In genomic region chr16:84899414-84899813, GRCh38 we compare ENCODE assay signal across 24 cellular contexts.
DNase-seq lines count a peak whose midpoint lies in the region; ATAC-seq, FAIRE-seq and TF ChIP-seq lines count a peak whose summit lies in the region.
"Had no signal": no experiment of that assay in that cellular context is flagged by ENCODE, and none has a peak within 500 bp of the region (broad histone marks: within the 10 kb centered on the region; RNA-seq: fewer than 3 reads in every experiment).

No MANE protein-coding gene starts in this region.

- ATAC-seq in foreskin keratinocyte (peak; percentile 45), HG03025 (IDR thresholded peaks at IDR 0.05; ENCODE audit: low FRiP score, unreplicated experiment) (no peak), GM18505 (IDR thresholded peaks at IDR 0.05; ENCODE audit: unreplicated experiment) (no peak)
- ATAC-seq: GM23338 had no signal

- CTCF ChIA-PET in RWPE1 (lab: Yijun Ruan, JAX): interaction anchor here (0.5 to 0.7 kb wide), 3 partner anchors 79 to 162 kb away, joined by 3 to 6 read pairs (median 3); no protein-coding TSS in a partner anchor

- no peak overlapping the region for H3K27ac ChIP-seq in RWPE1
- H3K27ac ChIP-seq in foreskin keratinocyte: no peak overlapping the region
- peak overlapping the region; percentile 62 for H3K27ac ChIP-seq in suprapubic skin
- H3K27ac ChIP-seq in substantia nigra (ENCODE audit: low read depth, low read length, poor library complexity, severe bottlenecking): no peak overlapping the region
- H3K27ac ChIP-seq: A549, KMS-11 had no signal

- peaks cover 13% of the 10 kb centered on the region for H3K4me1 ChIP-seq in foreskin keratinocyte
- H3K4me1 ChIP-seq in suprapubic skin: peaks cover 19% of the 10 kb centered on the region
- H3K4me1 ChIP-seq: A549 had no signal

- 39% methylated on average over 7 of the region's 8 CpGs for WGBS in suprapubic skin

- FAIRE-seq in bronchial epithelial cell (lab: Jason Lieb, UNC): no peak
- FAIRE-seq: A549, RCC 7860 had no signal

- DNase-seq in RWPE1 (ENCODE audit: low spot score) (peak; percentile 62), bronchial epithelial cell (ENCODE audit: low read depth) (peak; percentile 55), foreskin keratinocyte (peak in 1 of 2 donors; percentile 63), suprapubic skin (ENCODE audit: low spot score in 2 of 2) (no peak), substantia nigra (lab: John Stamatoyannopoulos, UW) (no peak)
- DNase-seq: AML-193; CD4-positive, alpha-beta memory T cell; COR-L47; DMS53; H9; NCI-H1048; NCI-H1417; NCI-H1694; NCI-H2081; NCI-H226; NCI-H510A; NCI-H69 had no signal

- no peak for TF ChIP-seq EP300 in suprapubic skin (IDR thresholded peaks at IDR 0.05)

- TF ChIP-seq POLR2A in suprapubic skin (IDR thresholded peaks at IDR 0.05) (no peak), GM18505 (IDR thresholded peaks at IDR 0.05; ENCODE audit: borderline replicate concordance, extremely low read depth, insufficient read depth, insufficient read length) (no peak)

- POLR2A ChIA-PET in RWPE1 (lab: Yijun Ruan, JAX; ENCODE audit: low non-redundant PET): no interaction called here

- TF ChIP-seq CTCF in RWPE1 (conservative IDR thresholded peaks at IDR 0.05; ENCODE audit: low read depth) (no peak), bronchial epithelial cell (IDR thresholded peaks at IDR 0.05; ENCODE audit: insufficient read depth, low read length, severe bottlenecking) (no peak), foreskin keratinocyte (conservative IDR thresholded peaks at IDR 0.05) (no peak), suprapubic skin (IDR thresholded peaks at IDR 0.05) (no peak)

- H3K9me3 ChIP-seq in suprapubic skin: no peaks in the 10 kb centered on the region
- H3K9me3 ChIP-seq: A549 had no signal

- H3K36me3 ChIP-seq in bronchial epithelial cell (ENCODE audit: control insufficient read depth, insufficient read depth, low read length) (no peaks in the 10 kb centered on the region), suprapubic skin (peaks cover 10% of the 10 kb centered on the region)

- no peaks in the 10 kb centered on the region for H3K27me3 ChIP-seq in bronchial epithelial cell (ENCODE audit: control insufficient read depth, insufficient read depth, low read length)
- no peaks in the 10 kb centered on the region for H3K27me3 ChIP-seq in foreskin keratinocyte
- no peaks in the 10 kb centered on the region for H3K27me3 ChIP-seq in suprapubic skin
- H3K27me3 ChIP-seq: BLaER1 treated with 17β-estradiol and CSF1 and Interleukin-3, amounts not matched to agents 10 nM and 100 nM had no signal

- no peak overlapping the region for H3K4me3 ChIP-seq in bronchial epithelial cell (ENCODE audit: low read depth, low read length)
- no peak overlapping the region for H3K4me3 ChIP-seq in suprapubic skin
- H3K4me3 ChIP-seq: A549, GM23338 had no signal

Comparison
In these comparisons a context has a peak if more than half of its experiments do, and no peak if none do; other contexts are left out.
1. DNase-seq: peak in RWPE1 (single experiment) and bronchial epithelial cell (single experiment); none in suprapubic skin (0 of 2) and substantia nigra (0 of 49).